In the genomic region with DNA sequence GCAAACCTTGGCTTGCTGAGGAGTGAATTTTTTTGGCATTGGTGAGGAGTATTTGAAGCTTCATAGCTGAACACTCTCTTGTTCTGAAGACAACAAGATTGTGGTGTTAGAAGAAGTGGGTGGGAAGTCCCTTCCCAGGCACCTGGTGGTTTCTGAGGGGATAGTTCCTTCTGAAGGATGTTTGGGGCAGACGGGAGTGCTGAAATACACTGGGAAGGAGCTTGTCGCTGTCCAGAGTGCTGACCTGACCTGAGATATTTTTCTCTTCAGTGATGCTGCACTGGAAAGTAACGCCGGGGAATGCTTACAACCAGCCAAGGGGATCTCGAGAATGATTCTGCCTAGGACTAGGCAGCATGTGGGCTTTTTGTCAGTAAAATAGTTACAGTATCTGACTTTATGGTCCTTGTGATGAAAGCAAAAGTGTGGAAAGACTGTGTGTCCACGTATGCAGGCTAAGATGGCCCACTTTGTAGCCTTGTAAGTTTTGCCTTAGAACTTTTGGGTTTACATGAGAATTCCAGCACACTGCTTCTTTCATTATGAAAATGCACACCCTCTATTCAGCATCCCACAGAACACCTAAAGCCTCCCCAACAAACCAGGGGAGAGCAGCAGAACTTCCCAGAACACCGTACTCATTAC, we compare ENCODE assay signal across 8 cellular contexts. TPM values are rescaled to one million over a fixed set of nuclear protein-coding genes. Genes with fewer than 3 reads are reported as not detected.
DNase-seq lines count a peak whose midpoint lies in the region; ATAC-seq lines count a peak whose summit lies in the region.

No MANE protein-coding gene starts in this region.

- peak; percentile 28 for DNase-seq in G401 (ENCODE audit: low spot score)
- peak; percentile 13 for DNase-seq in MV-4-11 (lab: John Stamatoyannopoulos, UW)
- peak; percentile 88 to 91 for DNase-seq in T47D (ENCODE audit: low read depth in 1 of 2, low spot score in 1 of 2)
- peak; percentile 71 for DNase-seq in medulla oblongata (ENCODE audit: extremely low spot score)
- DNase-seq in GM19240 (ENCODE audit: insufficient read length, low spot score) = no peak
- DNase-seq in NK-92 treated with Interleukin-12 subunit alpha and Interleukin-12 subunit beta, amount 100 ng/mL, for 24 hours (lab: John Stamatoyannopoulos, UW) = no peak

- in situ Hi-C loops in G401 (cut with HindIII; ENCODE audit: low sequenced_read_pairs) (no loop called here), T47D (cut with HindIII; ENCODE audit: low pct_unique_long_range_greater_than_20kb, low sequenced_read_pairs) (no loop called here)

- ATAC-seq in HG02852 (IDR thresholded peaks at IDR 0.05; ENCODE audit: unreplicated experiment) (no peak), HG03196 (IDR thresholded peaks at IDR 0.05; ENCODE audit: unreplicated experiment) (no peak)

RNA-seq across cellular contexts. Expression of a gene that starts 33.1 kb away (rescaled TPM):
- not detected in 2 replicates for total RNA-seq in G401 (2014; rRNA removed; shearing (Covaris generic))

Comparison
In these comparisons a context has a peak if more than half of its experiments do, and no peak if none do; other contexts are left out.
1. DNase-seq: peak in G401 (single experiment), MV-4-11 (single experiment), T47D (2 of 2) and medulla oblongata (single experiment); none in GM19240 (single experiment) and NK-92 treated with Interleukin-12 subunit alpha and Interleukin-12 subunit beta, amount 100 ng/mL, for 24 hours (single experiment).